1 cellular context compared by ENCODE assay signal in the genomic region with DNA sequence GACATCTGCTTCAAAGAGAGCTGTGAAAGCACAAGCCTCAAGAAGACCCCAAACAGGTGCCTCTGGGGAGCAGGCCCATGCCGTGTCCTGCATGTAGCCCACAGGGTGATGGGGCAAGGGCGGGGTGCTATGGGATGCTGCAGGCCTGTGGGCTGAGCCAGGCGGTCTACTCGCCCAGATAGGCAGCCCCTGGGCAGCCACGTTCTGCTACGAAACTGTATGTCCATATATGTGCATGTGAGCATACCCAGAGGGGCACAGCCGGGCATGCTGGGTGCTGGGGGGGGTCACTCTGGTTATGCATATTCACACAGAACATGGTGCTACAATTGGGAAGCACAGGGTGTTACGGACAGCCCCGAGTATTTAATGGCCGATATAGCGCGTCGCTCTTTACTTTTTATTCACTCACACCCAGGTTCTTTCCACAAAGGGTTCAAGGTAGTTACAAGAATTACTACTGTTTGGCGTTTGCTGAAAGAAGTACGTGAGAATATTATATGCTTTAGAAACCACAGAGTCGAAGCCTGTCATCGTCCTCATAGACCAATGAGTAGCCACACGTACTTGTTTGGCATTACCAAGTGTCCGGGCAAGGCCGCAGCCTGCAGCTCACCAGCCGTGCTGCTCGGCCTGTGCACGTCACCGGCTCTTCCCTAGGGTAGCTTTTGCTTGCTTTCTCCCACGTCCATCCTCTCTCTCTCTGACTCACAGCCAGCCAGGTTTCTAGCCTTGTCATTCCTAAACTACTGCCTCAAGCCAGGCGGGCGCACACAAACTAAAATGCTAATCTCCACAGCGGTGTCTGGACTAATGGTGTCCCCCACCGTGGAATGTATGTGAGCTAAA.
A peak's percentile ranks its signal among the peaks of the same experiment; 100 is the strongest.
TF ChIP-seq lines count a peak whose summit lies in the region.

No MANE protein-coding gene starts in this region.

TF ChIP-seq in GM12878, 131 proteins besides CTCF, POLR2A, EP300 and RAD21 (continues in another document):
- TF ChIP-seq ETV6 (conservative IDR thresholded peaks at IDR 0.05 in 1 of 2, IDR thresholded peaks at IDR 0.05 in 1 of 2; ENCODE audit: borderline replicate concordance in 1 of 2, low read depth in 1 of 2) (no peak; a peak in 1 of 4 replicates), RAD51 (IDR thresholded peaks at IDR 0.05) (no peak), PAX5 (IDR thresholded peaks at IDR 0.05; ENCODE audit: borderline replicate concordance, low read depth, low read length) (peak; percentile 85; the same call in 1 of the 2 replicates), EED (IDR thresholded peaks at IDR 0.05; ENCODE audit: low read depth) (peak; percentile 72), WRNIP1 (IDR thresholded peaks at IDR 0.05; ENCODE audit: borderline replicate concordance, low read depth, low read length) (no peak), JUNB (IDR thresholded peaks at IDR 0.05) (peak; percentile 86), YY1 (IDR thresholded peaks at IDR 0.05; ENCODE audit: low read depth, low read length) (no peak; the same call in 1 of the 2 replicates), PBX3 (IDR thresholded peaks at IDR 0.05; ENCODE audit: insufficient replicate concordance, low read depth, low read length) (no peak), ZZZ3 (IDR thresholded peaks at IDR 0.05; ENCODE audit: control insufficient read depth, insufficient read length, low read depth) (no peak), HDGF (IDR thresholded peaks at IDR 0.05) (no peak), POLR2AphosphoS5 (IDR thresholded peaks at IDR 0.05; ENCODE audit: low read length) (peak; percentile 60; the same call in 1 of the 2 replicates), BHLHE40 (IDR thresholded peaks at IDR 0.05; ENCODE audit: borderline replicate concordance in 1 of 2, low read depth in 2 of 2, low read length in 1 of 2) (peak; percentile 63 to 66), CREB1 (IDR thresholded peaks at IDR 0.05; ENCODE audit: low read depth) (peak; percentile 69), SIX5 (IDR thresholded peaks at IDR 0.05; ENCODE audit: low read depth, low read length, severe bottlenecking) (no peak), GABPA (IDR thresholded peaks at IDR 0.05; ENCODE audit: low read depth) (no peak), FOXK2 (IDR thresholded peaks at IDR 0.05) (no peak), SREBF1 (IDR thresholded peaks at IDR 0.05; ENCODE audit: low read length) (0 out of 2 replicates have a peak, but pooled peaks have one; percentile 21), ZSCAN29 (IDR thresholded peaks at IDR 0.05) (no peak; the same call in 1 of the 2 replicates), SRF (IDR thresholded peaks at IDR 0.05; ENCODE audit: low read depth in 2 of 2, low read length in 2 of 2) (peak in 1 of 2 experiments; percentile 47; a peak in 1 of 4 replicates), CUX1 (IDR thresholded peaks at IDR 0.05; ENCODE audit: insufficient replicate concordance, low read depth, low read length) (no peak), NRF1 (conservative IDR thresholded peaks at IDR 0.05; ENCODE audit: low read depth, low read length) (no peak), SMC3 (IDR thresholded peaks at IDR 0.05; ENCODE audit: borderline replicate concordance, low read length) (no peak), NR2C1 (IDR thresholded peaks at IDR 0.05) (no peak), CEBPB (IDR thresholded peaks at IDR 0.05; ENCODE audit: borderline replicate concordance in 1 of 2, low read depth in 2 of 2, low read length in 2 of 2) (no peak), ZNF24 (IDR thresholded peaks at IDR 0.05) (no peak), RELB (IDR thresholded peaks at IDR 0.05; ENCODE audit: low read depth) (peak; percentile 54), SREBF2 (IDR thresholded peaks at IDR 0.05; ENCODE audit: low read length) (no peak), EZH2 (IDR thresholded peaks at IDR 0.05; ENCODE audit: borderline replicate concordance, control insufficient read depth, low read depth, low read length) (no peak)
- TF ChIP-seq, protein P1, sequence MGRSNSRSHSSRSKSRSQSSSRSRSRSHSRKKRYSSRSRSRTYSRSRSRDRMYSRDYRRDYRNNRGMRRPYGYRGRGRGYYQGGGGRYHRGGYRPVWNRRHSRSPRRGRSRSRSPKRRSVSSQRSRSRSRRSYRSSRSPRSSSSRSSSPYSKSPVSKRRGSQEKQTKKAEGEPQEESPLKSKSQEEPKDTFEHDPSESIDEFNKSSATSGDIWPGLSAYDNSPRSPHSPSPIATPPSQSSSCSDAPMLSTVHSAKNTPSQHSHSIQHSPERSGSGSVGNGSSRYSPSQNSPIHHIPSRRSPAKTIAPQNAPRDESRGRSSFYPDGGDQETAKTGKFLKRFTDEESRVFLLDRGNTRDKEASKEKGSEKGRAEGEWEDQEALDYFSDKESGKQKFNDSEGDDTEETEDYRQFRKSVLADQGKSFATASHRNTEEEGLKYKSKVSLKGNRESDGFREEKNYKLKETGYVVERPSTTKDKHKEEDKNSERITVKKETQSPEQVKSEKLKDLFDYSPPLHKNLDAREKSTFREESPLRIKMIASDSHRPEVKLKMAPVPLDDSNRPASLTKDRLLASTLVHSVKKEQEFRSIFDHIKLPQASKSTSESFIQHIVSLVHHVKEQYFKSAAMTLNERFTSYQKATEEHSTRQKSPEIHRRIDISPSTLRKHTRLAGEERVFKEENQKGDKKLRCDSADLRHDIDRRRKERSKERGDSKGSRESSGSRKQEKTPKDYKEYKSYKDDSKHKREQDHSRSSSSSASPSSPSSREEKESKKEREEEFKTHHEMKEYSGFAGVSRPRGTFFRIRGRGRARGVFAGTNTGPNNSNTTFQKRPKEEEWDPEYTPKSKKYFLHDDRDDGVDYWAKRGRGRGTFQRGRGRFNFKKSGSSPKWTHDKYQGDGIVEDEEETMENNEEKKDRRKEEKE (IDR thresholded peaks at IDR 0.05), result no peak
- TF ChIP-seq, protein P2, sequence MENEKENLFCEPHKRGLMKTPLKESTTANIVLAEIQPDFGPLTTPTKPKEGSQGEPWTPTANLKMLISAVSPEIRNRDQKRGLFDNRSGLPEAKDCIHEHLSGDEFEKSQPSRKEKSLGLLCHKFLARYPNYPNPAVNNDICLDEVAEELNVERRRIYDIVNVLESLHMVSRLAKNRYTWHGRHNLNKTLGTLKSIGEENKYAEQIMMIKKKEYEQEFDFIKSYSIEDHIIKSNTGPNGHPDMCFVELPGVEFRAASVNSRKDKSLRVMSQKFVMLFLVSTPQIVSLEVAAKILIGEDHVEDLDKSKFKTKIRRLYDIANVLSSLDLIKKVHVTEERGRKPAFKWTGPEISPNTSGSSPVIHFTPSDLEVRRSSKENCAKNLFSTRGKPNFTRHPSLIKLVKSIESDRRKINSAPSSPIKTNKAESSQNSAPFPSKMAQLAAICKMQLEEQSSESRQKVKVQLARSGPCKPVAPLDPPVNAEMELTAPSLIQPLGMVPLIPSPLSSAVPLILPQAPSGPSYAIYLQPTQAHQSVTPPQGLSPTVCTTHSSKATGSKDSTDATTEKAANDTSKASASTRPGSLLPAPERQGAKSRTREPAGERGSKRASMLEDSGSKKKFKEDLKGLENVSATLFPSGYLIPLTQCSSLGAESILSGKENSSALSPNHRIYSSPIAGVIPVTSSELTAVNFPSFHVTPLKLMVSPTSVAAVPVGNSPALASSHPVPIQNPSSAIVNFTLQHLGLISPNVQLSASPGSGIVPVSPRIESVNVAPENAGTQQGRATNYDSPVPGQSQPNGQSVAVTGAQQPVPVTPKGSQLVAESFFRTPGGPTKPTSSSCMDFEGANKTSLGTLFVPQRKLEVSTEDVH (IDR thresholded peaks at IDR 0.05; ENCODE audit: low read depth, partially characterized antibody), result no peak
- TF ChIP-seq, protein P3, sequence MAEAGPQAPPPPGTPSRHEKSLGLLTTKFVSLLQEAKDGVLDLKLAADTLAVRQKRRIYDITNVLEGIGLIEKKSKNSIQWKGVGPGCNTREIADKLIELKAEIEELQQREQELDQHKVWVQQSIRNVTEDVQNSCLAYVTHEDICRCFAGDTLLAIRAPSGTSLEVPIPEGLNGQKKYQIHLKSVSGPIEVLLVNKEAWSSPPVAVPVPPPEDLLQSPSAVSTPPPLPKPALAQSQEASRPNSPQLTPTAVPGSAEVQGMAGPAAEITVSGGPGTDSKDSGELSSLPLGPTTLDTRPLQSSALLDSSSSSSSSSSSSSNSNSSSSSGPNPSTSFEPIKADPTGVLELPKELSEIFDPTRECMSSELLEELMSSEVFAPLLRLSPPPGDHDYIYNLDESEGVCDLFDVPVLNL (IDR thresholded peaks at IDR 0.05; ENCODE audit: low read depth, low read length), result 0 out of 2 replicates have a peak, but pooled peaks have one; percentile 25
- TF ChIP-seq, protein P4, sequence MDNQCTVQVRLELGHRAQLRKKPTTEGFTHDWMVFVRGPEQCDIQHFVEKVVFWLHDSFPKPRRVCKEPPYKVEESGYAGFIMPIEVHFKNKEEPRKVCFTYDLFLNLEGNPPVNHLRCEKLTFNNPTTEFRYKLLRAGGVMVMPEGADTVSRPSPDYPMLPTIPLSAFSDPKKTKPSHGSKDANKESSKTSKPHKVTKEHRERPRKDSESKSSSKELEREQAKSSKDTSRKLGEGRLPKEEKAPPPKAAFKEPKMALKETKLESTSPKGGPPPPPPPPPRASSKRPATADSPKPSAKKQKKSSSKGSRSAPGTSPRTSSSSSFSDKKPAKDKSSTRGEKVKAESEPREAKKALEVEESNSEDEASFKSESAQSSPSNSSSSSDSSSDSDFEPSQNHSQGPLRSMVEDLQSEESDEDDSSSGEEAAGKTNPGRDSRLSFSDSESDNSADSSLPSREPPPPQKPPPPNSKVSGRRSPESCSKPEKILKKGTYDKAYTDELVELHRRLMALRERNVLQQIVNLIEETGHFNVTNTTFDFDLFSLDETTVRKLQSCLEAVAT (IDR thresholded peaks at IDR 0.05), result 0 out of 2 replicates have a peak, but pooled peaks have one; percentile 48
